In genomic region chrX:139691493-139691842, GRCh38 we compare ENCODE assay signal across 1 cellular context.
TF ChIP-seq lines count a peak whose summit lies in the region.

No MANE protein-coding gene starts in this region.

TF ChIP-seq in K562, 482 proteins besides CTCF, POLR2A, EP300 and RAD21:
- no peak for TF ChIP-seq COPS2 (conservative IDR thresholded peaks at IDR 0.05)
- no peak for TF ChIP-seq ARHGAP35 (IDR thresholded peaks at IDR 0.05; ENCODE audit: partially characterized antibody)
- no peak for TF ChIP-seq TCF15 (CRISPR knock-in tag; IDR thresholded peaks at IDR 0.05)
- TF ChIP-seq NR0B1 (IDR thresholded peaks at IDR 0.05; ENCODE audit: partially characterized antibody), result no peak
- no peak for TF ChIP-seq SMARCB1 (IDR thresholded peaks at IDR 0.05; ENCODE audit: insufficient read length, low read depth)
- TF ChIP-seq KAT7 (CRISPR knock-in tag; IDR thresholded peaks at IDR 0.05; ENCODE audit: borderline replicate concordance), result no peak
